In the genomic region with DNA sequence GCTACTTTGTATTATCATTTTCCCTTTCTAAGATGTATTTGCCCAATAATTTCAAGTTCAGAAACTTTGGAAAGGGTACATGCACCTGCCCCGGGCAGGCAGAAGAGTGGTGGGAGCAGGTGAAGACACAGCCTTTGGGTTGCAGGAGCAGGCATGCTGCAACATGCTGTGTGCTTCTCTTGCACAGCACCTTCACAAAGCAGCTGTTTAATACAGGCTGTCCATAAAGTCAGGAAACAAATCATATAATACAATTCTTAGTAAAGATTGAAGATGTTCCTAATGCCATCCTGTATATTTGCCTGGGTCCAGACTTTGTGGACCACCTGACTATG, we compare ENCODE assay signal across 1 cellular context.
TF ChIP-seq lines count a peak whose summit lies in the region.

No MANE protein-coding gene starts in this region.

TF ChIP-seq in H1, 55 proteins besides CTCF, POLR2A, EP300 and RAD21 (continued from another document):
- no peak for TF ChIP-seq HDAC6 (IDR thresholded peaks at IDR 0.05; ENCODE audit: low read depth, low read length)
- no peak for TF ChIP-seq CHD1 (IDR thresholded peaks at IDR 0.05; ENCODE audit: low read depth, low read length)
- TF ChIP-seq JUN (IDR thresholded peaks at IDR 0.05; ENCODE audit: low read depth, low read length): no peak
- no peak for TF ChIP-seq SRF (IDR thresholded peaks at IDR 0.05; ENCODE audit: low read depth, low read length)
- no peak for TF ChIP-seq TEAD4 (IDR thresholded peaks at IDR 0.05; ENCODE audit: low read depth, low read length)
- TF ChIP-seq TCF12 (IDR thresholded peaks at IDR 0.05; ENCODE audit: low read depth, low read length): no peak
- TF ChIP-seq, protein P1, sequence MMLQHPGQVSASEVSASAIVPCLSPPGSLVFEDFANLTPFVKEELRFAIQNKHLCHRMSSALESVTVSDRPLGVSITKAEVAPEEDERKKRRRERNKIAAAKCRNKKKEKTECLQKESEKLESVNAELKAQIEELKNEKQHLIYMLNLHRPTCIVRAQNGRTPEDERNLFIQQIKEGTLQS (IDR thresholded peaks at IDR 0.05; ENCODE audit: insufficient read depth, low read depth, low read length): no peak
- TF ChIP-seq BCL11A (IDR thresholded peaks at IDR 0.05; ENCODE audit: low read depth in 2 of 2, low read length in 2 of 2): no peak
- no peak for TF ChIP-seq CREB1 (IDR thresholded peaks at IDR 0.05)
- TF ChIP-seq PHF8 (conservative IDR thresholded peaks at IDR 0.05; ENCODE audit: low read depth, low read length): no peak
- no peak for TF ChIP-seq NANOG (IDR thresholded peaks at IDR 0.05; ENCODE audit: insufficient read depth, low read depth, low read length, poor library complexity, severe bottlenecking)
- TF ChIP-seq JUND (IDR thresholded peaks at IDR 0.05; ENCODE audit: low read length): no peak
- TF ChIP-seq GTF2F1 (IDR thresholded peaks at IDR 0.05; ENCODE audit: borderline replicate concordance, low read depth, low read length): no peak
TF ChIP-seq in H1: peak in this region for 0.
